In genomic region chr2:55693181-55694125, GRCh38 we compare ENCODE assay signal across 8 cellular contexts. TPM values are rescaled to one million over a fixed set of nuclear protein-coding genes. Genes with fewer than 3 reads are reported as not detected.
A peak's percentile ranks its signal among the peaks of the same experiment; 100 is the strongest.
DNase-seq lines count a peak whose midpoint lies in the region; ATAC-seq, FAIRE-seq and TF ChIP-seq lines count a peak whose summit lies in the region.

Gene PNPT1, minus strand, starts transcription at chr2:55693844. Its CDS starts 21 bp downstream, at chr2:55693823.

- peaks cover 8% of the 10 kb centered on the region for H3K9me3 Mint-ChIP-seq in nephron progenitor cell
- no peaks in the 10 kb centered on the region for H3K9me3 Mint-ChIP-seq in stimulated activated naive CD8-positive, alpha-beta T cell treated with anti-CD3 and anti-CD28 coated beads, Interleukin-15, amount 100 ng/mL, for 72 hours

- peak; percentile 93 for DNase-seq in EL
- peak; percentile 97 for DNase-seq in H54 (ENCODE audit: insufficient read length, low spot score)
- peak; percentile 86 for DNase-seq in activated T-helper 9 cell treated with anti-CD3 and anti-CD28 coated beads, Interleukin-2, amount 50 U/mL, for 16 hours (ENCODE audit: low read depth)
- peak; percentile 94 for DNase-seq in fibroblast of the aortic adventitia (ENCODE audit: low read depth)
- peak; percentile 89 for DNase-seq in nephron progenitor cell
- DNase-seq in stimulated activated naive CD8-positive, alpha-beta T cell treated with anti-CD3 and anti-CD28 coated beads, Interleukin-15, amount 100 ng/mL, for 72 hours = peak; percentile 88 to 96

- no peaks in the 10 kb centered on the region for H3K36me3 ChIP-seq in Loucy (ENCODE audit: insufficient read depth, low read length)

- TF ChIP-seq POLR2A in H54 (IDR thresholded peaks at IDR 0.05; ENCODE audit: low read depth, low read length) (peak; percentile 84), Raji (IDR thresholded peaks at IDR 0.05; ENCODE audit: insufficient read depth, low read depth, low read length) (peak; percentile 97)

- peak within 1 kb of the TSS; percentile 96 for H2AFZ ChIP-seq in Loucy (ENCODE audit: low read length)

- no peaks in the 10 kb centered on the region for H3K9me3 ChIP-seq in Loucy (ENCODE audit: insufficient read depth, low read depth, low read length)

- H3F3A ChIP-seq in Loucy (ENCODE audit: low read depth) = no peaks in the 10 kb centered on the region

- peak; percentile 100 for ATAC-seq in stimulated activated naive CD8-positive, alpha-beta T cell treated with anti-CD3 and anti-CD28 coated beads, Interleukin-15, amount 100 ng/mL, for 72 hours

- peak within 1 kb of the TSS; percentile 99 for H3K4me3 Mint-ChIP-seq in nephron progenitor cell
- peak within 1 kb of the TSS; percentile 88 to 96 for H3K4me3 Mint-ChIP-seq in stimulated activated naive CD8-positive, alpha-beta T cell treated with anti-CD3 and anti-CD28 coated beads, Interleukin-15, amount 100 ng/mL, for 72 hours

- H4K20me1 ChIP-seq in Loucy (ENCODE audit: insufficient read depth, low read length, poor library complexity, severe bottlenecking) = peaks cover 33% of the 10 kb centered on the region

- H3K4me3 ChIP-seq in Loucy (ENCODE audit: low read length, poor library complexity, severe bottlenecking) = peak within 1 kb of the TSS; percentile 80
- H3K4me3 ChIP-seq in fibroblast of the aortic adventitia (ENCODE audit: low read depth, low read length) = peak within 1 kb of the TSS; percentile 76

- peak within 1 kb of the TSS; percentile 68 for H3K9ac ChIP-seq in Loucy (ENCODE audit: low read depth, low read length, poor library complexity, severe bottlenecking)

- peak within 1 kb of the TSS; percentile 84 for H3K4me2 ChIP-seq in Loucy (ENCODE audit: low read depth, low read length, poor library complexity, severe bottlenecking)

- H3K4me1 ChIP-seq in Loucy (ENCODE audit: insufficient read depth, low read length, poor library complexity, severe bottlenecking) = peaks cover 35% of the 10 kb centered on the region

- peaks cover 19% of the 10 kb centered on the region for H3K4me1 Mint-ChIP-seq in nephron progenitor cell
- peaks cover 34% of the 10 kb centered on the region for H3K4me1 Mint-ChIP-seq in stimulated activated naive CD8-positive, alpha-beta T cell treated with anti-CD3 and anti-CD28 coated beads, Interleukin-15, amount 100 ng/mL, for 72 hours

- no peak for TF ChIP-seq CTCF in Loucy (conservative IDR thresholded peaks at IDR 0.05; ENCODE audit: low read length)
- TF ChIP-seq CTCF in fibroblast of the aortic adventitia (IDR thresholded peaks at IDR 0.05; ENCODE audit: insufficient read depth, low read length) = no peak
- TF ChIP-seq CTCF in nephron progenitor cell (IDR thresholded peaks at IDR 0.05) = no peak

- peaks cover 5% of the 10 kb centered on the region for H3K27me3 ChIP-seq in Loucy (ENCODE audit: insufficient read depth, low read length, poor library complexity, severe bottlenecking)

- H3K27ac Mint-ChIP-seq in nephron progenitor cell = peak within 1 kb of the TSS; percentile 36
- H3K27ac Mint-ChIP-seq in stimulated activated naive CD8-positive, alpha-beta T cell treated with anti-CD3 and anti-CD28 coated beads, Interleukin-15, amount 100 ng/mL, for 72 hours = peak within 1 kb of the TSS; percentile 93 to 98

- peaks cover 51% of the 10 kb centered on the region for H3K79me2 ChIP-seq in Loucy (ENCODE audit: insufficient read depth, low read length)

- H3K36me3 Mint-ChIP-seq in nephron progenitor cell (ENCODE audit: low read depth) = peaks cover 25% of the 10 kb centered on the region

- H3K27me3 Mint-ChIP-seq in nephron progenitor cell (ENCODE audit: low read depth, poor library complexity) = peaks cover 4% of the 10 kb centered on the region
- H3K27me3 Mint-ChIP-seq in stimulated activated naive CD8-positive, alpha-beta T cell treated with anti-CD3 and anti-CD28 coated beads, Interleukin-15, amount 100 ng/mL, for 72 hours = no peaks in the 10 kb centered on the region

- FAIRE-seq in H54 (lab: Jason Lieb, UNC) = peak; percentile 99

- H3K9me2 ChIP-seq in Loucy (replicated peaks; ENCODE audit: low read depth, low read length) = no peaks in the 10 kb centered on the region

RNA-seq across cellular contexts. Expression of gene PNPT1, which starts in this region (rescaled TPM):
- 21.1 and 27.0 TPM in 2 replicates for total RNA-seq in fibroblast of the aortic adventitia (ENCODE audit: low replicate concordance)

Comparison
In these comparisons a context has a peak if more than half of its experiments do, and no peak if none do; other contexts are left out.
1. Peak in every context shown above with its lines: DNase-seq, ATAC-seq and H3K4me3 ChIP-seq.